In genomic region chr9:2093920-2094597, GRCh38 we compare ENCODE assay signal across 13 cellular contexts.
A peak's percentile ranks its signal among the peaks of the same experiment; 100 is the strongest.
DNase-seq lines count a peak whose midpoint lies in the region; ATAC-seq and TF ChIP-seq lines count a peak whose summit lies in the region.
"Had no signal": no experiment of that assay in that cellular context is flagged by ENCODE, and none has a peak within 500 bp of the region (broad histone marks: within the 10 kb centered on the region; RNA-seq: fewer than 3 reads in every experiment).

No MANE protein-coding gene starts in this region.

- in situ Hi-C loops in astrocyte of the cerebellum (cut with HindIII; ENCODE audit: low sequenced_read_pairs) = no loop called here

- H3K36me3 ChIP-seq in thyroid gland = peaks cover 21 to 28% of the 10 kb centered on the region in 2 donors

- DNase-seq in activated naive CD8-positive, alpha-beta T cell treated with anti-CD3 and anti-CD28 coated beads for 36 hours = no peak
- DNase-seq in astrocyte of the cerebellum (ENCODE audit: low read depth) (peak; percentile 35), right cardiac atrium (no peak), thyroid gland (peak; percentile 83 to 86), ecto neural progenitor cell (ENCODE audit: low spot score) (no peak), SW480 (ENCODE audit: low spot score) (no peak), NCI-H1105 treated with DMSO at 0.1 percent for 48 hours (lab: John Stamatoyannopoulos, UW) (no peak)
- DNase-seq: activated CD8-positive, alpha-beta memory T cell treated with anti-CD3 and anti-CD28 coated beads for 24 hours; body of pancreas; glutamatergic neuron; NCI-H526 treated with DMSO at 0.1 percent for 48 hours had no signal

- peak; percentile 61 to 63 for ATAC-seq in right cardiac atrium
- ATAC-seq: body of pancreas had no signal

- no peaks in the 10 kb centered on the region for H3K9me3 ChIP-seq in right cardiac atrium (ENCODE audit: control insufficient read depth, low read length)
- no peaks in the 10 kb centered on the region for H3K9me3 ChIP-seq in thyroid gland
- H3K9me3 ChIP-seq: body of pancreas had no signal

- no peak overlapping the region for H3K4me3 Mint-ChIP-seq in activated naive CD8-positive, alpha-beta T cell
- H3K4me3 Mint-ChIP-seq in activated naive CD8-positive, alpha-beta T cell treated with anti-CD3 and anti-CD28 coated beads for 36 hours = no peak overlapping the region
- H3K4me3 Mint-ChIP-seq: B cell had no signal

- intact Hi-C loops in right cardiac atrium (cut with DNase I) = no loop called here
- intact Hi-C loops in thyroid gland (cut with DNase I) = no loop called here

- H3K27me3 ChIP-seq in right cardiac atrium (ENCODE audit: control insufficient read depth, insufficient read depth) = no peaks in the 10 kb centered on the region
- H3K27me3 ChIP-seq in thyroid gland = no peaks in the 10 kb centered on the region
- H3K27me3 ChIP-seq: body of pancreas had no signal

- WGBS in right cardiac atrium = 45% methylated on average over 2 of the region's 2 CpGs
- WGBS in thyroid gland, 2 donors = 33 to 52% methylated on average over 2 of the region's 2 CpGs

- H3K27me3 Mint-ChIP-seq in activated naive CD8-positive, alpha-beta T cell = no peaks in the 10 kb centered on the region
- no peaks in the 10 kb centered on the region for H3K27me3 Mint-ChIP-seq in activated naive CD8-positive, alpha-beta T cell treated with anti-CD3 and anti-CD28 coated beads for 36 hours
- H3K27me3 Mint-ChIP-seq: B cell had no signal

- no peak for TF ChIP-seq POLR2A in thyroid gland (IDR thresholded peaks at IDR 0.05)

- H3K4me3 ChIP-seq in astrocyte of the cerebellum (ENCODE audit: low read depth, low read length) (no peak overlapping the region), right cardiac atrium (ENCODE audit: low read length) (no peak overlapping the region), thyroid gland (replicated peaks in 1 of 3) (no peak overlapping the region)
- H3K4me3 ChIP-seq: body of pancreas had no signal

- H3K4me1 ChIP-seq in right cardiac atrium (ENCODE audit: control insufficient read depth, insufficient read depth, low read length) (no peaks in the 10 kb centered on the region), thyroid gland (peaks cover 8 to 12% of the 10 kb centered on the region in 2 donors)
- H3K4me1 ChIP-seq: body of pancreas had no signal

- H3K4me1 Mint-ChIP-seq in activated naive CD8-positive, alpha-beta T cell (ENCODE audit: low read depth) = no peaks in the 10 kb centered on the region
- H3K4me1 Mint-ChIP-seq in activated naive CD8-positive, alpha-beta T cell treated with anti-CD3 and anti-CD28 coated beads for 36 hours = peaks cover 12% of the 10 kb centered on the region
- H3K4me1 Mint-ChIP-seq: B cell had no signal

- peaks cover 20% of the 10 kb centered on the region for H3K36me3 Mint-ChIP-seq in activated naive CD8-positive, alpha-beta T cell
- peaks cover 22% of the 10 kb centered on the region for H3K36me3 Mint-ChIP-seq in activated naive CD8-positive, alpha-beta T cell treated with anti-CD3 and anti-CD28 coated beads for 36 hours

- TF ChIP-seq CTCF in astrocyte of the cerebellum (IDR thresholded peaks at IDR 0.05; ENCODE audit: low read depth, low read length, missing control alignments) (no peak), thyroid gland (IDR thresholded peaks at IDR 0.05) (no peak)

- peak overlapping the region; percentile 5 for H3K27ac Mint-ChIP-seq in activated naive CD8-positive, alpha-beta T cell
- H3K27ac Mint-ChIP-seq in activated naive CD8-positive, alpha-beta T cell treated with anti-CD3 and anti-CD28 coated beads for 36 hours = no peak overlapping the region
- H3K27ac Mint-ChIP-seq: B cell had no signal

- H3K27ac ChIP-seq in right cardiac atrium (ENCODE audit: low read length) (no peak overlapping the region), thyroid gland (peak overlapping the region; percentile 51 to 81 (median 59))
- H3K27ac ChIP-seq: body of pancreas had no signal

- H3K9me3 Mint-ChIP-seq in activated naive CD8-positive, alpha-beta T cell (ENCODE audit: low read depth) = no peaks in the 10 kb centered on the region
- no peaks in the 10 kb centered on the region for H3K9me3 Mint-ChIP-seq in activated naive CD8-positive, alpha-beta T cell treated with anti-CD3 and anti-CD28 coated beads for 36 hours

Comparison
In these comparisons a context has a peak if more than half of its experiments do, and no peak if none do; other contexts are left out.
1. DNase-seq: peak in astrocyte of the cerebellum (single experiment) and thyroid gland (2 of 2); none in activated naive CD8-positive, alpha-beta T cell treated with anti-CD3 and anti-CD28 coated beads for 36 hours (single experiment), right cardiac atrium (0 of 3), ecto neural progenitor cell (single experiment), SW480 (single experiment) and NCI-H1105 treated with DMSO at 0.1 percent for 48 hours (single experiment).